ENCODE assay signal across 8 cellular contexts in the genomic region with DNA sequence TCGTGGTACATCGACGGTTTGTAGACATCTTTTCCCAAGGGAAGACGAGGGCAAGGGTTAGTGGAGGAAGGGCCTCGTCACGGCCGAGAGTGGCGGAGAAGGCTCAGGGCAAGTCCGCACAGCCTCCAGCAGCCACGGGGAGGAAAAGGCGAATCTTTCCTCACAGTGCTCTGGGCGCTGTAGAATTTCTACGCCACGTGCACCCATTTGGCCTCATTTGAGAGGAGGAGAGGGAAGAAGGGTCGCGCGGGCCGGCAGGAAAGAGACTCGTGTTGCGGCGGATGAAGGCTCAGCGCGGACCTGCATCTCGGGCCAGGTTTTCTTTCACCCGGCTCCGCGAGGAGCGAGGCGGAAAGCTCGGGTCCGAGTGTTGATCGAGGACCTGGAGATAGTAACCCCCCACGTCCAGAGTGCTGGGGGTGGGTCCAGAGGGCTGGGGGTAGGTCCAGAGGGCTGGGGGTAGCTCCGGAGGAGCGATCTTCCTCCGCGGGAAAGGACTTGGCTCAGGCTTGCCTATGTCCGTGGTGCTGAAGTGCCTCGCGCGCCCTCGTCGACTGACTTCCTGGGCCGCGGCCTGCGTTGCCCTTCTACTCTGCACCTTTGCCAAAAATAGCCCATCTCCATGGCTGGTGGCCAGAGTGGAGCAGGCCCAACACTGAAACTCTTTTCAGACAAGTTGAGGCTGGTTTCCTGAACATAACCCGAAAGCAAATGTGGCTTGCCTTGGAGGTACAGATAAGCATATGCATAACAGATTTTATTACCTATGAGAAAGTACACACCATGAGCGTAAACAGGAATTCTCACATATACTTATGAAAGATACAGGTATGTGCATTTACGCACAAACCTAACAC. TPM values are rescaled to one million over a fixed set of nuclear protein-coding genes. Genes with fewer than 3 reads are reported as not detected.
A peak's percentile ranks its signal among the peaks of the same experiment; 100 is the strongest.
DNase-seq lines count a peak whose midpoint lies in the region; ATAC-seq and TF ChIP-seq lines count a peak whose summit lies in the region.

No MANE protein-coding gene starts in this region.

- peak; percentile 42 for ATAC-seq in gastroesophageal sphincter

- H2AFZ ChIP-seq in ACC112 (ENCODE audit: low read length, unreplicated experiment) (peak overlapping the region; percentile 84), H9 (ENCODE audit: low read length) (no peak overlapping the region), OCI-LY1 (ENCODE audit: low read length) (no peak overlapping the region), neural cell (ENCODE audit: low read depth, low read length) (peak overlapping the region; percentile 49)

- H3K79me2 ChIP-seq in ACC112 (ENCODE audit: control insufficient read depth, insufficient read depth, low read length, unreplicated experiment) (peaks cover 44% of the 10 kb centered on the region), H9 (ENCODE audit: insufficient read depth, low read length) (peaks cover 3% of the 10 kb centered on the region; the same call in 1 of the 2 replicates), OCI-LY1 (ENCODE audit: insufficient read depth, low read length) (no peaks in the 10 kb centered on the region), neural cell (replicated peaks; ENCODE audit: insufficient read depth, low read length) (no peaks in the 10 kb centered on the region)

- peaks cover 8 to 17% (median 11%) of the 10 kb centered on the region in 3 experiments for H3K36me3 Mint-ChIP-seq in H9 (ENCODE audit: insufficient read depth in 1 of 3, low read depth in 3 of 3)

- H3K9me2 ChIP-seq in OCI-LY1 (ENCODE audit: low read depth, low read length) = no peaks in the 10 kb centered on the region
- no peaks in the 10 kb centered on the region for H3K9me2 ChIP-seq in neural cell (ENCODE audit: insufficient read depth, low read length)

- H2AK5ac ChIP-seq in H9 (ENCODE audit: insufficient read length, low read length) = no peak overlapping the region

- H3K36me3 ChIP-seq in ACC112 (ENCODE audit: insufficient read depth, low read length) (peaks cover 4% of the 10 kb centered on the region), OCI-LY1 (ENCODE audit: insufficient read depth, low read length) (no peaks in the 10 kb centered on the region), gastroesophageal sphincter (no peaks in the 10 kb centered on the region), neural cell (ENCODE audit: insufficient read depth, low read length) (no peaks in the 10 kb centered on the region), vagina (no peaks in the 10 kb centered on the region)

- no peak overlapping the region for H4K8ac ChIP-seq in H9 (replicated peaks; ENCODE audit: insufficient read length, low read depth, low read length)

- peaks cover 9 to 19% of the 10 kb centered on the region in 2 experiments for H3K9me3 Mint-ChIP-seq in H9

- H3K4me3 ChIP-seq in ACC112 (ENCODE audit: low read depth, low read length) (peak overlapping the region; percentile 86), OCI-LY1 (ENCODE audit: low read depth, low read length, poor library complexity, severe bottlenecking) (peak overlapping the region; percentile 62), gastroesophageal sphincter (peak overlapping the region; percentile 63 to 72), neural cell (ENCODE audit: low read length) (peak overlapping the region; percentile 79), vagina (peak overlapping the region; percentile 74 to 77)

- peak overlapping the region; percentile 34 for H4K5ac ChIP-seq in H9 (ENCODE audit: insufficient read length, low read depth, low read length)

- H3K23ac ChIP-seq in H9 (ENCODE audit: insufficient read length, low read depth, low read length) = no peak overlapping the region

- H3K56ac ChIP-seq in H9 (ENCODE audit: insufficient read length, low read depth, low read length) = no peak overlapping the region

- no peaks in the 10 kb centered on the region for H3K27me3 ChIP-seq in ACC112 (ENCODE audit: insufficient read depth, low read length)
- no peaks in the 10 kb centered on the region; the same call in 1 of the 2 replicates for H3K27me3 ChIP-seq in H9 (ENCODE audit: insufficient read depth, low read length)
- H3K27me3 ChIP-seq in OCI-LY1 (ENCODE audit: insufficient read depth, low read length) = no peaks in the 10 kb centered on the region
- no peaks in the 10 kb centered on the region for H3K27me3 ChIP-seq in gastroesophageal sphincter
- peaks cover 26% of the 10 kb centered on the region for H3K27me3 ChIP-seq in neural cell (ENCODE audit: insufficient read depth, low read depth, low read length)
- no peaks in the 10 kb centered on the region for H3K27me3 ChIP-seq in vagina

- H3K4me2 ChIP-seq in H9 (ENCODE audit: insufficient read depth, insufficient read length, low read length) (peak overlapping the region; percentile 77), OCI-LY1 (ENCODE audit: low read length) (peak overlapping the region; percentile 87; the same call in 1 of the 2 replicates), neural cell (ENCODE audit: low read length) (peak overlapping the region; percentile 51)

- H4K20me1 ChIP-seq in H9 (ENCODE audit: control insufficient read depth, insufficient read depth, insufficient read length) (no peaks in the 10 kb centered on the region), OCI-LY1 (ENCODE audit: insufficient read depth, low read length) (no peaks in the 10 kb centered on the region), neural cell (ENCODE audit: insufficient read depth) (no peaks in the 10 kb centered on the region)

- no peak for TF ChIP-seq RAD21 in neural cell (conservative IDR thresholded peaks at IDR 0.05)

- H2BK12ac ChIP-seq in H9 (ENCODE audit: insufficient read length, low read depth, low read length) = no peak overlapping the region

- H3K4me1 ChIP-seq in ACC112 (ENCODE audit: control insufficient read depth, insufficient read depth, low read length, unreplicated experiment) (peaks cover 16% of the 10 kb centered on the region), H9 (ENCODE audit: insufficient read depth, low read length) (no peaks in the 10 kb centered on the region), OCI-LY1 (ENCODE audit: insufficient read depth, low read length, severe bottlenecking) (peaks cover 14% of the 10 kb centered on the region), gastroesophageal sphincter (peaks cover 0 to 29% (median 4%) of the 10 kb centered on the region in 3 donors), vagina (peaks cover 31% of the 10 kb centered on the region)

- H3K9ac ChIP-seq in H9 (ENCODE audit: extremely low read depth, insufficient read length, low read length) = peak overlapping the region; percentile 49
- no peak overlapping the region for H3K9ac ChIP-seq in OCI-LY1 (ENCODE audit: low read length)
- peak overlapping the region; percentile 67 for H3K9ac ChIP-seq in neural cell (ENCODE audit: low read length)

- H3F3A ChIP-seq in OCI-LY1 (ENCODE audit: insufficient read depth, low read length) (no peaks in the 10 kb centered on the region), neural cell (ENCODE audit: insufficient read depth, low read length, poor library complexity, severe bottlenecking) (no peaks in the 10 kb centered on the region)

- H3K27me3 Mint-ChIP-seq in H9 (ENCODE audit: low read depth) = peaks cover 12% of the 10 kb centered on the region

- DNase-seq in H9 (peak; percentile 80), vagina (ENCODE audit: extremely low spot score in 2 of 2) (no peak), putamen (ENCODE audit: low spot score) (no peak)
- peak; percentile 35 for DNase-seq in activated naive CD4-positive, alpha-beta T cell treated with Interleukin-2 at 50 U/mL for 16 hours

- peak overlapping the region; percentile 30; the same call in 1 of the 2 replicates for H3K14ac ChIP-seq in H9 (ENCODE audit: insufficient read depth, low read length)

- TF ChIP-seq EP300 in gastroesophageal sphincter (IDR thresholded peaks at IDR 0.05) = no peak
- TF ChIP-seq EP300 in neural cell (conservative IDR thresholded peaks at IDR 0.05; ENCODE audit: poor library complexity, severe bottlenecking) = no peak

- no peak overlapping the region for H2BK15ac ChIP-seq in H9 (ENCODE audit: low read depth, low read length)

- H4K91ac ChIP-seq in H9 (ENCODE audit: insufficient read length, low read depth, low read length) = no peak overlapping the region

- no peak for TF ChIP-seq POLR2A in gastroesophageal sphincter (IDR thresholded peaks at IDR 0.05)
- no peak for TF ChIP-seq POLR2A in vagina (IDR thresholded peaks at IDR 0.05)

- H3K4me1 Mint-ChIP-seq in H9 = peaks cover 19 to 20% of the 10 kb centered on the region in 2 experiments

- no peak for TF ChIP-seq CTCF in H9 (conservative IDR thresholded peaks at IDR 0.05)
- no peak for TF ChIP-seq CTCF in OCI-LY1 (IDR thresholded peaks at IDR 0.05; ENCODE audit: low read length)
- no peak for TF ChIP-seq CTCF in gastroesophageal sphincter (IDR thresholded peaks at IDR 0.05)
- TF ChIP-seq CTCF in neural cell (IDR thresholded peaks at IDR 0.05; ENCODE audit: poor library complexity, severe bottlenecking) = no peak
- TF ChIP-seq CTCF in vagina (IDR thresholded peaks at IDR 0.05) = no peak

- H3K4ac ChIP-seq in H9 (ENCODE audit: low read depth, low read length) = no peak overlapping the region

- H3K27ac ChIP-seq in ACC112 (ENCODE audit: low read depth, low read length) (peak overlapping the region; percentile 66), H9 (ENCODE audit: insufficient read length, low read depth, low read length) (no peak overlapping the region), OCI-LY1 (ENCODE audit: low read depth, low read length, poor library complexity, severe bottlenecking) (no peak overlapping the region), gastroesophageal sphincter (peak overlapping the region in 3 of 4 donors; percentile 71 to 84 (median 79)), neural cell (ENCODE audit: low read length) (no peak overlapping the region), vagina (peak overlapping the region; percentile 91)

- no peak overlapping the region for H2BK20ac ChIP-seq in H9 (ENCODE audit: low read depth, low read length, poor library complexity, severe bottlenecking)

- no peak overlapping the region for H3T11ph ChIP-seq in H9 (ENCODE audit: low read length)

- peak overlapping the region; percentile 53 for H3K18ac ChIP-seq in H9 (ENCODE audit: insufficient read length, low read depth, low read length)

- H3K9me3 ChIP-seq in H9 (ENCODE audit: control insufficient read depth, low read depth, low read length) = no peaks in the 10 kb centered on the region
- H3K9me3 ChIP-seq in OCI-LY1 (ENCODE audit: low read length) = 0 out of 2 replicates have a peak, but pooled peaks cover 3% of the 10 kb centered on the region
- H3K9me3 ChIP-seq in gastroesophageal sphincter = peaks cover 0 to 8% (median 0%) of the 10 kb centered on the region in 3 donors
- no peaks in the 10 kb centered on the region for H3K9me3 ChIP-seq in neural cell (ENCODE audit: low read length)
- H3K9me3 ChIP-seq in vagina = no peaks in the 10 kb centered on the region

- H3K27ac Mint-ChIP-seq in H9 = peak overlapping the region in 1 of 3 experiments; percentile 85; a peak in 1 of 7 replicates

- intact Hi-C loops in vagina (cut with DNase I) = no loop called here

- peaks cover 12% of the 10 kb centered on the region for H3K23me2 ChIP-seq in H9 (ENCODE audit: insufficient read length, low read depth, low read length, poor library complexity, severe bottlenecking)

- no peak overlapping the region for H2BK5ac ChIP-seq in H9 (ENCODE audit: insufficient read length, low read length)

- no CpG with 5 or more reads among the region's 49 CpGs for WGBS in H9 (ENCODE audit: extremely low coverage, insufficient read length, low lambda C conversion rate)
- WGBS in gastroesophageal sphincter (ENCODE audit: low coverage in 1 of 2), 2 donors = 8 to 9% methylated on average over 20 to 25 of the region's 49 CpGs

- H3K79me1 ChIP-seq in H9 (ENCODE audit: insufficient read depth, low read depth, low read length, poor library complexity, severe bottlenecking) = no peaks in the 10 kb centered on the region

- no peak overlapping the region for H2BK120ac ChIP-seq in H9 (ENCODE audit: low read depth, low read length, poor library complexity, severe bottlenecking)

- peak overlapping the region; percentile 82 to 83 for H3K4me3 Mint-ChIP-seq in H9

RNA-seq across cellular contexts. Expression of gene SLC35G2, which starts 1.1 kb away (rescaled TPM):
- total RNA-seq in H9 (2021) (5.4 and 6.6 TPM in 2 replicates), gastroesophageal sphincter (1 to 10 TPM; 3.3 to 6.1 (median 5.4) TPM), vagina (9.3 TPM)
- 3.7 and 6.8 TPM in 2 replicates for polyA plus RNA-seq in neural cell
- polyA minus RNA-seq in neural cell = 10.9 and 11.2 TPM in 2 replicates

RNA-seq across cellular contexts. Expression of gene NCK1, which starts 42.0 kb away (rescaled TPM):
- total RNA-seq in H9 (2021) = 26.4 and 27.5 TPM in 2 replicates
- total RNA-seq in gastroesophageal sphincter = 10 to 100 TPM; 35.4 to 44.6 (median 42.7) TPM
- polyA plus RNA-seq in neural cell = 21.5 and 22.4 TPM in 2 replicates
- 47.5 and 58.3 TPM in 2 replicates for polyA minus RNA-seq in neural cell
- total RNA-seq in vagina = 45.7 TPM

Comparison
In these comparisons a context has a peak if more than half of its experiments do, and no peak if none do; other contexts are left out.
1. H2AFZ ChIP-seq: peak in ACC112 (single experiment) and neural cell (single experiment); none in H9 (single experiment) and OCI-LY1 (single experiment).
2. H3K27ac ChIP-seq: peak in ACC112 (single experiment), gastroesophageal sphincter (3 of 4) and vagina (single experiment); none in H9 (single experiment), OCI-LY1 (single experiment) and neural cell (single experiment).
3. DNase-seq: peak in H9 (single experiment) and activated naive CD4-positive, alpha-beta T cell treated with Interleukin-2 at 50 U/mL for 16 hours (single experiment); none in vagina (0 of 2) and putamen (single experiment).
4. Peak in every context shown above with its lines, with median percentiles within 50 percentile points of each other: H3K4me3 ChIP-seq and H3K4me2 ChIP-seq.